ENCODE assay signal across 8 cellular contexts in the genomic region with DNA sequence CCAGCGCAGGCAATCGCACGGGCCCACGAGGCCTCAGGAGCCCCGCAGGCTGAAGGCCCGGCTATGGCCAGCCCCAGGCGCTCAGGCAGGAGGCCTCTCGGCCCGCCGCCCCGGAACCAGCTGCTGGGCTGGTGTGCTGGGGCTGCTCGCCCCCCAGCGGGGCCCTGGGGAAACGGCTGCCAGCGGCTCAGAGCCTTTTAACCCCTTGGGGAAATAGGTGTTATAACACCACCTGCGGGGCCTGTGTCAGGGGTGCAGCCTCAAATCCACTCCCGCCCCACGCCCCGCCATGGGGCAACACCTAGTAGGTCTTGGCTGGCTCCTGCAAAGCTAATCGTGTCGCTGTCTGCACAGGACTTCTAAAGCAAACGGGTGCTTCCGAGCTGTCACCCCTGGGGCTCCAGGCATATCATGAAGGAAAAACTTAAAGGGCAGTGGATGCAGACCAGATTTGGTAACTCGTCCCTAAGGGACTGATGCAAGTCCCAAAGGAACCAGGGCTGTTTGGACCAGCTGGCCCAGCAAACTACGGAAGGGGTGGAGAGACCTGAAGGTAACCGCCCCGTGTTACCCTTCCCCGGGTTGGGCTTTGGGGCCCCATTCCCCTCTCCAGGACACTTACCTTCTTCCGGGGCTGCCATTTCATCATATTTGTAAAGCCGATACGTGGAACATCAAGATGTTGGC.
A peak's percentile ranks its signal among the peaks of the same experiment; 100 is the strongest.
DNase-seq lines count a peak whose midpoint lies in the region; ATAC-seq and TF ChIP-seq lines count a peak whose summit lies in the region.

No MANE protein-coding gene starts in this region.

- H3K23ac ChIP-seq in mesenchymal stem cell (ENCODE audit: low read length in 2 of 2), result peak overlapping the region in 1 of 2 experiments; percentile 9

- H2BK5ac ChIP-seq in mesenchymal stem cell (ENCODE audit: low read depth, low read length, poor library complexity, severe bottlenecking), result peak overlapping the region; percentile 89

- H3K4ac ChIP-seq in mesenchymal stem cell (ENCODE audit: low read depth in 1 of 2, low read length in 2 of 2), result peak overlapping the region in 1 of 2 experiments; percentile 98

- no peaks in the 10 kb centered on the region for H3K9me3 Mint-ChIP-seq in endothelial cell (ENCODE audit: unreplicated experiment)

- no peaks in the 10 kb centered on the region for H3K36me3 Mint-ChIP-seq in endothelial cell (ENCODE audit: low read depth, unreplicated experiment)

- peak; percentile 93 for TF ChIP-seq CTCF in GM12874 (IDR thresholded peaks at IDR 0.05; ENCODE audit: insufficient read depth, low read depth, low read length)
- TF ChIP-seq CTCF in endothelial cell (IDR thresholded peaks at IDR 0.05; ENCODE audit: unreplicated experiment), result peak; percentile 67

- H2BK120ac ChIP-seq in mesenchymal stem cell (ENCODE audit: low read depth, low read length), result no peak overlapping the region

- H3K9me3 ChIP-seq in mesenchymal stem cell (ENCODE audit: control insufficient read depth, low read length), result no peaks in the 10 kb centered on the region

- no peak overlapping the region for H2BK15ac ChIP-seq in mesenchymal stem cell (ENCODE audit: low read depth, poor library complexity, severe bottlenecking)

- peak; percentile 68 for DNase-seq in NCI-H226
- DNase-seq in activated CD8-positive, alpha-beta memory T cell treated with anti-CD3 and anti-CD28 coated beads, Interleukin-2, amount 50 U/mL, for 48 hours, result peak; percentile 86
- DNase-seq in endothelial cell (ENCODE audit: low spot score), result peak; percentile 81
- peak; percentile 83 for DNase-seq in mesenchymal stem cell
- peak; percentile 24 to 46 (median 38) for DNase-seq in stimulated activated CD4-positive, alpha-beta T cell treated with anti-CD3 and anti-CD28 coated beads, TNF-alpha, amount 100 ng/mL, for 4 hours (ENCODE audit: low read depth in 3 of 3)

- ATAC-seq in GM18909 (IDR thresholded peaks at IDR 0.05; ENCODE audit: poor library complexity, unreplicated experiment), result no peak
- ATAC-seq in HG02623 (IDR thresholded peaks at IDR 0.05; ENCODE audit: unreplicated experiment), result no peak

- H3K27me3 Mint-ChIP-seq in endothelial cell (ENCODE audit: unreplicated experiment), result peaks cover 5% of the 10 kb centered on the region

- H4K91ac ChIP-seq in mesenchymal stem cell (ENCODE audit: low read length), result peak overlapping the region; percentile 57

- H3K36me3 ChIP-seq in mesenchymal stem cell (ENCODE audit: control insufficient read depth in 1 of 2, insufficient read depth in 2 of 2, low read depth in 1 of 2, low read length in 2 of 2), result no peaks in the 10 kb centered on the region

- peak overlapping the region; percentile 94 for H3K9ac ChIP-seq in mesenchymal stem cell (ENCODE audit: low read length)

- peak overlapping the region; percentile 96 for H3K4me2 ChIP-seq in mesenchymal stem cell (ENCODE audit: low read length, poor library complexity, severe bottlenecking)

- peak overlapping the region; percentile 58 to 79 for H3K4me3 ChIP-seq in mesenchymal stem cell (ENCODE audit: insufficient read depth in 1 of 2, low read depth in 1 of 2, low read length in 2 of 2)

- peaks cover 35% of the 10 kb centered on the region for H3K4me1 Mint-ChIP-seq in endothelial cell (ENCODE audit: unreplicated experiment)

- peak overlapping the region in 1 of 2 experiments; percentile 95 for H3K14ac ChIP-seq in mesenchymal stem cell (ENCODE audit: low read length in 2 of 2)

- peak overlapping the region; percentile 98 for H2AFZ ChIP-seq in mesenchymal stem cell (ENCODE audit: low read depth, low read length)

- peak overlapping the region; percentile 93 for H3K27ac Mint-ChIP-seq in endothelial cell (ENCODE audit: unreplicated experiment)

- H2AK5ac ChIP-seq in mesenchymal stem cell (ENCODE audit: low read length, severe bottlenecking), result no peak overlapping the region

- H3K4me1 ChIP-seq in mesenchymal stem cell (ENCODE audit: control insufficient read depth, insufficient read depth, low read depth, low read length), result peaks cover 2% of the 10 kb centered on the region

- peaks cover 13% of the 10 kb centered on the region for H3K79me1 ChIP-seq in mesenchymal stem cell (replicated peaks; ENCODE audit: low read length, poor library complexity, severe bottlenecking)

- peak overlapping the region; percentile 64 to 97 for H3K18ac ChIP-seq in mesenchymal stem cell (ENCODE audit: low read depth in 1 of 2, low read length in 2 of 2)

- H2BK12ac ChIP-seq in mesenchymal stem cell (ENCODE audit: low read length in 2 of 2), result peak overlapping the region in 1 of 2 experiments; percentile 10

- H3K4me3 Mint-ChIP-seq in endothelial cell (ENCODE audit: unreplicated experiment), result peak overlapping the region; percentile 94

- under 1% methylated on average over 31 of the region's 31 CpGs for WGBS in mesenchymal stem cell

- peak overlapping the region; percentile 80 for H3K27ac ChIP-seq in mesenchymal stem cell (ENCODE audit: low read length, poor library complexity, severe bottlenecking)

- peak overlapping the region; percentile 95 for H4K8ac ChIP-seq in mesenchymal stem cell (ENCODE audit: low read length)

- no peaks in the 10 kb centered on the region for H3K27me3 ChIP-seq in mesenchymal stem cell (ENCODE audit: control insufficient read depth in 1 of 2, insufficient read depth in 1 of 2, low read length in 2 of 2)
